In genomic region chr6:148700047-148700712, GRCh38 we compare ENCODE assay signal across 11 cellular contexts. TPM values are rescaled to one million over a fixed set of nuclear protein-coding genes. Genes with fewer than 3 reads are reported as not detected.
A peak's percentile ranks its signal among the peaks of the same experiment; 100 is the strongest.
DNase-seq lines count a peak whose midpoint lies in the region; ATAC-seq, FAIRE-seq and TF ChIP-seq lines count a peak whose summit lies in the region.
"Had no signal": no experiment of that assay in that cellular context is flagged by ENCODE, and none has a peak within 500 bp of the region (broad histone marks: within the 10 kb centered on the region; RNA-seq: fewer than 3 reads in every experiment).

No MANE protein-coding gene starts in this region.

- TF ChIP-seq EP300 in HepG2 (IDR thresholded peaks at IDR 0.05; ENCODE audit: low read depth in 2 of 2, low read length in 2 of 2) (no peak), HepG2 (CRISPR knock-in tag; IDR thresholded peaks at IDR 0.05; ENCODE audit: borderline replicate concordance) (no peak), tibial nerve (IDR thresholded peaks at IDR 0.05) (no peak)

- WGBS in HepG2 (ENCODE audit: low lambda C conversion rate) = 24% methylated on average over 2 of the region's 2 CpGs
- 16 to 18% methylated on average over 2 of the region's 2 CpGs for WGBS in tibial nerve, 2 donors

- H2AFZ ChIP-seq in HepG2 (ENCODE audit: low read length) = no peak overlapping the region

- peaks cover 10% of the 10 kb centered on the region for H3K4me1 Mint-ChIP-seq in activated T-cell treated with anti-CD3 and anti-CD28 coated beads, Interleukin-2, amount 50 U/mL, for 24 hours (ENCODE audit: low read depth)

- H3K4me3 Mint-ChIP-seq in activated T-cell treated with anti-CD3 and anti-CD28 coated beads, Interleukin-2, amount 50 U/mL, for 24 hours = peak overlapping the region; percentile 64

- CTCF ChIA-PET in HepG2 (lab: Yijun Ruan, JAX; ENCODE audit: low intra/inter-chr PET ratio, low total read pairs) = no interaction called here

- H3K9ac ChIP-seq in adipocyte (ENCODE audit: low read length) = peak overlapping the region; percentile 78
- H3K9ac ChIP-seq in HepG2 (ENCODE audit: insufficient read depth, low read depth, low read length) = no peak overlapping the region

- TF ChIP-seq CTCF in HepG2 (CRISPR knock-in tag; IDR thresholded peaks at IDR 0.05) (no peak), tibial nerve (IDR thresholded peaks at IDR 0.05) (no peak)

- peaks cover 8% of the 10 kb centered on the region for H3K9me3 Mint-ChIP-seq in activated T-cell treated with anti-CD3 and anti-CD28 coated beads, Interleukin-2, amount 50 U/mL, for 24 hours

- no peak for FAIRE-seq in HepG2 (lab: Jason Lieb, UNC)

- H4K20me1 ChIP-seq in HepG2 (ENCODE audit: insufficient read depth, low read length) = no peaks in the 10 kb centered on the region

- H3K4me1 ChIP-seq in adipocyte (ENCODE audit: control insufficient read depth, insufficient read depth, low read length) = peaks cover 25% of the 10 kb centered on the region
- H3K4me1 ChIP-seq in HepG2 (ENCODE audit: insufficient read depth, low read length) = no peaks in the 10 kb centered on the region
- peaks cover 0 to 43% (median 23%) of the 10 kb centered on the region in 4 donors for H3K4me1 ChIP-seq in tibial nerve

- no peaks in the 10 kb centered on the region for H3K9me3 ChIP-seq in adipocyte (ENCODE audit: control insufficient read depth, low read length)
- H3K9me3 ChIP-seq in HepG2 (ENCODE audit: low read length) = no peaks in the 10 kb centered on the region
- no peaks in the 10 kb centered on the region for H3K9me3 ChIP-seq in tibial nerve

- no peak for TF ChIP-seq POLR2A in HepG2 (IDR thresholded peaks at IDR 0.05; ENCODE audit: insufficient read depth in 1 of 2, low read depth in 2 of 2, low read length in 2 of 2)
- TF ChIP-seq POLR2A in tibial nerve (IDR thresholded peaks at IDR 0.05) = no peak

- POLR2A ChIA-PET in HepG2 (lab: Yijun Ruan, JAX) = no interaction called here

- intact Hi-C loops in HepG2 (cut with micrococcal nuclease; ENCODE audit: unreplicated experiment) = no loop called here

- H3K36me3 Mint-ChIP-seq in activated T-cell treated with anti-CD3 and anti-CD28 coated beads, Interleukin-2, amount 50 U/mL, for 24 hours (ENCODE audit: low read depth) = no peaks in the 10 kb centered on the region
- H3K36me3 Mint-ChIP-seq: CD8-positive, alpha-beta T cell had no signal

- H3K79me2 ChIP-seq in HepG2 (ENCODE audit: insufficient read depth, low read length) = no peaks in the 10 kb centered on the region

- H3K27ac Mint-ChIP-seq in activated T-cell treated with anti-CD3 and anti-CD28 coated beads, Interleukin-2, amount 50 U/mL, for 24 hours = no peak overlapping the region

- no peak for TF ChIP-seq RAD21 in HepG2 (CRISPR knock-in tag; IDR thresholded peaks at IDR 0.05)

- in situ Hi-C loops in HepG2 (cut with HindIII; ENCODE audit: extremely low pct_ligation_motif_present, low pct_unique_long_range_greater_than_20kb) = no loop called here

- H3K4me3 ChIP-seq in adipocyte (ENCODE audit: low read length) (peak overlapping the region; percentile 72), HepG2 (replicated peaks in 1 of 3; ENCODE audit: insufficient read depth in 1 of 3, low read depth in 2 of 3, low read length in 3 of 3) (peak overlapping the region in 1 of 3 experiments; percentile 43; a peak in 2 of 6 replicates), tibial nerve (peak overlapping the region in 3 of 4 donors; percentile 16 to 47 (median 33))

- no peak for DNase-seq in activated T-cell treated with anti-CD3 and anti-CD28 coated beads, Interleukin-2, amount 50 U/mL, for 24 hours
- DNase-seq in activated T-cell treated with anti-CD3 and anti-CD28 coated beads, Interleukin-2, amount 50 U/mL, for 1 hour = no peak
- DNase-seq in adipocyte (ENCODE audit: low read depth) = peak; percentile 70
- DNase-seq in HepG2 (ENCODE audit: low spot score) = no peak
- no peak for DNase-seq in tibial nerve (ENCODE audit: low spot score in 2 of 2)
- DNase-seq in substantia nigra (lab: John Stamatoyannopoulos, UW) = no peak
- DNase-seq: activated CD8-positive, alpha-beta memory T cell treated with anti-CD3 and anti-CD28 coated beads, Interleukin-2, amount 50 U/mL, for 48 hours; CD8-positive, alpha-beta T cell; NCI-H82 had no signal

- no TSS peak for BruUV-seq in HepG2 (replicated peaks; lab: Mats Ljungman, UMichigan)

- peaks cover 7% of the 10 kb centered on the region for H3K27me3 Mint-ChIP-seq in activated T-cell treated with anti-CD3 and anti-CD28 coated beads, Interleukin-2, amount 50 U/mL, for 24 hours

- H3K36me3 ChIP-seq in adipocyte (ENCODE audit: control insufficient read depth, insufficient read depth, low read length, severe bottlenecking) (no peaks in the 10 kb centered on the region), HepG2 (replicated peaks in 1 of 2; ENCODE audit: control insufficient read depth in 1 of 2, insufficient read depth in 2 of 2, low read length in 2 of 2) (no peaks in the 10 kb centered on the region), tibial nerve (no peaks in the 10 kb centered on the region)

- H3K27ac ChIP-seq in HepG2 (ENCODE audit: extremely low read length, insufficient read depth, low read length) (no peak overlapping the region), tibial nerve (peak overlapping the region; percentile 9 to 83 (median 62)), substantia nigra (ENCODE audit: low read depth, low read length, poor library complexity, severe bottlenecking) (no peak overlapping the region)

- ATAC-seq in HepG2 (no peak), GM21360 (IDR thresholded peaks at IDR 0.05; ENCODE audit: unreplicated experiment) (no peak), HG02973 (IDR thresholded peaks at IDR 0.05; ENCODE audit: unreplicated experiment) (no peak)

- H3K4me2 ChIP-seq in HepG2 (ENCODE audit: low read depth, low read length) = peak overlapping the region; percentile 68; the same call in 1 of the 2 replicates

- H3K27me3 ChIP-seq in adipocyte (replicated peaks; ENCODE audit: control insufficient read depth, insufficient read depth, low read length) = peaks cover 6% of the 10 kb centered on the region
- no peaks in the 10 kb centered on the region; a peak in 1 of 5 replicates for H3K27me3 ChIP-seq in HepG2 (ENCODE audit: control insufficient read depth in 1 of 2, insufficient read depth in 2 of 2, low read length in 2 of 2)
- H3K27me3 ChIP-seq in tibial nerve = no peaks in the 10 kb centered on the region

TF ChIP-seq in HepG2, 621 proteins besides CTCF, POLR2A, EP300 and RAD21:
- TF ChIP-seq ZNF33B (CRISPR knock-in tag; IDR thresholded peaks at IDR 0.05) (no peak), HCFC1 (IDR thresholded peaks at IDR 0.05; ENCODE audit: low read depth, low read length) (no peak)

RNA-seq across cellular contexts. Expression of gene UST, which starts 46.6 kb away (rescaled TPM):
- total RNA-seq in HepG2 (2016; rRNA removed; fragmentation: Illumina TruSeq; extraction: Trizol) (0.27 and 0.70 TPM in 2 replicates), tibial nerve (10 to 100 TPM; 13.5 to 47.1 (median 33.0) TPM)
- total RNA-seq in HepG2 (2016; cell fraction: cytosol; rRNA removed; fragmentation: Illumina TruSeq; extraction: Trizol; ENCODE audit: low read depth) = 0.09 and 0.10 TPM in 2 replicates
- total RNA-seq in HepG2 (2016; cell fraction: insoluble cytoplasmic fraction; rRNA removed; fragmentation: Illumina TruSeq; extraction: Trizol) = 0.17 and 0.28 TPM in 2 replicates
- total RNA-seq in HepG2 (2016; cell fraction: membrane; rRNA removed; fragmentation: Illumina TruSeq; extraction: Trizol) = 0.14 and 0.15 TPM in 2 replicates
- 0.34 TPM in 1 of 2 replicates, not detected in the other for total RNA-seq in HepG2 (2016; cell fraction: nucleus; rRNA removed; fragmentation: Illumina TruSeq; extraction: Trizol)
- not detected in 2 replicates for polyA plus RNA-seq in HepG2 (2011; rRNA removed)
- 0.01 TPM in 1 of 2 replicates, not detected in the other for polyA plus RNA-seq in HepG2 (2011; cell fraction: cytosol; rRNA removed)
- not detected in 2 replicates for polyA plus RNA-seq in HepG2 (2011; cell fraction: nucleus; rRNA removed)
- polyA plus RNA-seq in HepG2 (2012) = not detected in 2 replicates
- polyA plus RNA-seq in HepG2 (2016; cell fraction: cytosol; fragmentation: Illumina TruSeq; extraction: Trizol; ENCODE audit: low read depth) = 0.17 TPM in 1 of 2 replicates, not detected in the other
- polyA plus RNA-seq in HepG2 (2016; cell fraction: insoluble cytoplasmic fraction; fragmentation: Illumina TruSeq; extraction: Trizol; ENCODE audit: low read depth) = 0.21 and 0.84 TPM in 2 replicates
- polyA plus RNA-seq in HepG2 (2016; cell fraction: membrane; fragmentation: Illumina TruSeq; extraction: Trizol; ENCODE audit: low read depth) = 0.05 and 0.48 TPM in 2 replicates
- 0.13 and 0.42 TPM in 2 replicates for polyA plus RNA-seq in HepG2 (2016; cell fraction: nucleus; fragmentation: Illumina TruSeq; extraction: Trizol; ENCODE audit: insufficient read depth, low read depth)
- 12.2 TPM in 1 of 2 replicates, not detected in the other for polyA minus RNA-seq in HepG2 (2011; rRNA and poly(A)+ RNA removed; ENCODE audit: low replicate concordance)
- not detected in 2 replicates for polyA minus RNA-seq in HepG2 (2011; cell fraction: cytosol; rRNA and poly(A)+ RNA removed)
- not detected in 2 replicates for polyA minus RNA-seq in HepG2 (2011; cell fraction: nucleus; rRNA and poly(A)+ RNA removed)

Comparison
In these comparisons a context has a peak if more than half of its experiments do, and no peak if none do; other contexts are left out.
1. H3K27ac ChIP-seq: peak in tibial nerve (4 of 4); none in HepG2 (single experiment) and substantia nigra (single experiment).
2. RNA of gene UST, which starts 46.6 kb away (total RNA-seq): 13.5 to 47.1 TPM in tibial nerve; 0.09 to 0.70 TPM in HepG2; every median in the first group is over 4 times any median in the second.